Comparison of ENCODE assay signal across 12 cellular contexts in genomic region chr14:59150990-59151389, GRCh38. TPM values are rescaled to one million over a fixed set of nuclear protein-coding genes. Genes with fewer than 3 reads are reported as not detected.
A peak's percentile ranks its signal among the peaks of the same experiment; 100 is the strongest.
DNase-seq lines count a peak whose midpoint lies in the region; ATAC-seq and FAIRE-seq lines count a peak whose summit lies in the region.
"Had no signal": no experiment of that assay in that cellular context is flagged by ENCODE, and none has a peak within 500 bp of the region (broad histone marks: within the 10 kb centered on the region; RNA-seq: fewer than 3 reads in every experiment).

No MANE protein-coding gene starts in this region.

- FAIRE-seq in GM18507 (lab: Jason Lieb, UNC), result peak; percentile 89
- FAIRE-seq: endometrium, K562 had no signal

- ATAC-seq in GM21526 (IDR thresholded peaks at IDR 0.05; ENCODE audit: low FRiP score, unreplicated experiment) (peak; percentile 88), HG03354 (IDR thresholded peaks at IDR 0.05; ENCODE audit: poor library complexity, severe bottlenecking, unreplicated experiment) (peak; percentile 85), left colon (peak; percentile 34)
- ATAC-seq: K562, PC-3 had no signal

- DNase-seq in GM18507 (ENCODE audit: extremely low spot score, insufficient read length, low read depth) (no peak), left colon (no peak), NCI-H2081 treated with DMSO at 0.1 percent for 48 hours (lab: John Stamatoyannopoulos, UW) (no peak)
- no peak for DNase-seq in activated CD4-positive, CD25-positive, alpha-beta regulatory T cell treated with anti-CD3 and anti-CD28 coated beads, Interleukin-2, amount 50 U/mL, for 72 hours
- no peak for DNase-seq in activated T-cell treated with anti-CD3 and anti-CD28 coated beads, Interleukin-2, amount 50 U/mL, for 1 hour
- DNase-seq in central memory CD4-positive, alpha-beta T cell, result no peak
- DNase-seq: immature natural killer cell, PC-3 had no signal

- intact Hi-C loops in left colon (cut with DNase I, micrococcal nuclease), result no loop called here

RNA-seq across cellular contexts. Expression of gene DAAM1, which starts 37.5 kb away (rescaled TPM):
- total RNA-seq in left colon, result 10 to 100 TPM; 38.1 to 61.5 TPM

Comparison
In these comparisons a context has a peak if more than half of its experiments do, and no peak if none do; other contexts are left out.
1. ATAC-seq: peak in every context shown above with its lines; median percentile 88 in GM21526; 85 in HG03354; 34 in left colon.